Comparison of ENCODE assay signal across 26 cellular contexts in the genomic region with DNA sequence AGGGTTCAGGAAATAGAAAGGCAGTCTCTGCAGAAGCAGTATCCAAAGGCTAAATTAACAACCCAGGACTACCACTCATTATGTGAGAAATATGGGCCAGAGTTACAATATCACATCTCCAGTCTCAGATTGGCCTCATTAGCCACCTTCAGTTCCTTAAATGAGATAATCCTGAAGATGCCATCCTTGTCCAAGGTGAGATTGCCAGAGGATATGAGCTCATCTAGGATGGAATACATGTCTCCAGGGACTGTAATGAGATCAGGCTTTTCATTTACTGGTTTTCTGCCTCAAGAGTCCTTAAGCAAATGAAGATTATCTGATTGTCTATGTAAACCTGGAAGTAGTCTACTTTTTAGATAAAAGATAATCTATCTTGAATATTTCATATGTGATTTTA.
"Had no signal": no experiment of that assay in that cellular context is flagged by ENCODE, and none has a peak within 500 bp of the region (broad histone marks: within the 10 kb centered on the region; RNA-seq: fewer than 3 reads in every experiment).

No MANE protein-coding gene starts in this region.

- H3K4me1 Mint-ChIP-seq: activated CD4-positive, alpha-beta T cell treated with anti-CD3 and anti-CD28 coated beads, Interleukin-2, amount 10 ng/mL, durations not matched to agents 7 days and 5 days; activated T-helper 17 cell treated with anti-CD3 and anti-CD28 coated beads, Interleukin-2, amount 50 U/mL, for 72 hours; T-cell had no signal

- H3K27ac Mint-ChIP-seq: activated CD4-positive, alpha-beta memory T cell treated with anti-CD3 and anti-CD28 coated beads for 36 hours; activated CD4-positive, alpha-beta T cell treated with anti-CD3 and anti-CD28 coated beads, Interleukin-2, amount 10 ng/mL, durations not matched to agents 7 days and 5 days; activated naive CD4-positive, alpha-beta T cell treated with anti-CD3 and anti-CD28 coated beads for 36 hours; activated naive CD8-positive, alpha-beta T cell; activated T-helper 17 cell treated with anti-CD3 and anti-CD28 coated beads, Interleukin-2, amount 50 U/mL, for 72 hours; T-cell had no signal

- H3K27ac ChIP-seq: KMS-11, Peyer's patch, VCaP had no signal

- H3K27me3 Mint-ChIP-seq: activated CD4-positive, alpha-beta memory T cell treated with anti-CD3 and anti-CD28 coated beads for 36 hours; activated CD4-positive, alpha-beta T cell treated with anti-CD3 and anti-CD28 coated beads, Interleukin-2, amount 10 ng/mL, durations not matched to agents 7 days and 5 days; activated naive CD8-positive, alpha-beta T cell; activated T-helper 17 cell treated with anti-CD3 and anti-CD28 coated beads, Interleukin-2, amount 50 U/mL, for 72 hours; brain; T-cell had no signal

- H3K36me3 Mint-ChIP-seq: activated CD4-positive, alpha-beta memory T cell treated with anti-CD3 and anti-CD28 coated beads for 36 hours; activated naive CD8-positive, alpha-beta T cell; brain; T-cell had no signal

- H3K9me3 ChIP-seq: MG63, Peyer's patch had no signal

- H3K36me3 ChIP-seq: MG63, Peyer's patch had no signal

- H3K4me3 Mint-ChIP-seq: activated CD4-positive, alpha-beta memory T cell treated with anti-CD3 and anti-CD28 coated beads for 36 hours; activated CD4-positive, alpha-beta T cell treated with anti-CD3 and anti-CD28 coated beads, Interleukin-2, amount 10 ng/mL, durations not matched to agents 7 days and 5 days; activated naive CD4-positive, alpha-beta T cell treated with anti-CD3 and anti-CD28 coated beads for 36 hours; activated naive CD8-positive, alpha-beta T cell; activated T-helper 17 cell treated with anti-CD3 and anti-CD28 coated beads, Interleukin-2, amount 50 U/mL, for 72 hours; T-cell had no signal

- H3K4me2 ChIP-seq: KMS-11 had no signal

- DNase-seq: activated CD4-positive, alpha-beta memory T cell treated with anti-CD3 and anti-CD28 coated beads for 36 hours; activated CD4-positive, alpha-beta T cell treated with anti-CD3 and anti-CD28 coated beads, Interleukin-2, amount 10 ng/mL, durations not matched to agents 7 days and 5 days; activated CD4-positive, CD25-positive, alpha-beta regulatory T cell; activated gamma-delta T cell; activated naive CD4-positive, alpha-beta T cell treated with anti-CD3 and anti-CD28 coated beads for 36 hours; activated T-cell treated with anti-CD3 and anti-CD28 coated beads for 4 hours; activated T-cell treated with anti-CD3 and anti-CD28 coated beads, Interleukin-2, amount 50 U/mL, for 48 hours; amygdala; MG63; MV-4-11; NCI-H1092 treated with DMSO at 0.1 percent for 48 hours; NCI-H1436 treated with DMSO at 0.1 percent for 48 hours; NCI-H187 treated with DMSO at 0.1 percent for 48 hours; NCI-H2081 treated with DMSO at 0.1 percent for 48 hours; NCI-H510A treated with DMSO at 0.1 percent for 48 hours; NK-92 treated with Interleukin-12 subunit alpha and Interleukin-12 subunit beta, amount 100 ng/mL, for 24 hours; OCI-M1; Peyer's patch; SHP77; T-cell; T-helper 2 cell had no signal

- H3K4me3 ChIP-seq: MG63, Peyer's patch had no signal

- H3K27me3 ChIP-seq: MG63, Peyer's patch had no signal

- H3K4me1 ChIP-seq: Peyer's patch had no signal

- H3K9me3 Mint-ChIP-seq: activated CD4-positive, alpha-beta memory T cell treated with anti-CD3 and anti-CD28 coated beads for 36 hours; activated CD4-positive, alpha-beta T cell treated with anti-CD3 and anti-CD28 coated beads, Interleukin-2, amount 10 ng/mL, durations not matched to agents 7 days and 5 days; activated naive CD4-positive, alpha-beta T cell treated with anti-CD3 and anti-CD28 coated beads for 36 hours; activated T-helper 17 cell treated with anti-CD3 and anti-CD28 coated beads, Interleukin-2, amount 50 U/mL, for 72 hours; brain; T-cell had no signal
